26 cellular contexts compared by ENCODE assay signal in the genomic region with DNA sequence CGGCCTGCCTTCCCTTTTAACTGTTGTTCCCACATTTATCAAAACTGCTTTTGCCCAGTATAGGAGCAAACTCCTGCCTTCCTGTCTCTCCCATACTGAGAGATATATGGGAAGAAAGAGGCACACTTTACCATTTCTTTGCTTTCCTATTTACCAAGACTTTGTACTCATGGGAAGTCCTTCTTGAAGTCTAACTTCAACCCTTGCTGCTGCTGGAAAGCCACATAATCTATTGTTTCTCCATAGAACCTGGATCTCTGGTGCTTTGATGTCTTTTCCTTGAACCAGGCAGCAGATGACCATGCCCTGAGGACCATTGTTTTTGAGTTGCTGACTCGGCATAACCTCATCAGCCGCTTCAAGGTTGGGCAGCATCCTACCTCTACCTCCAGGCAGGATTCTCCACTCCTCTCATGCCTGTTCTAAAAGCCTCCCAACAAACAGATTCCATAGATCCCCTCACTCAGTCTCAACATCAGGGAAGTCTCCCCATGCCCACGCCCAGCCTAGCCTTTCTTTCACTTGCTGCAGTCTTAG. TPM values are rescaled to one million over a fixed set of nuclear protein-coding genes. Genes with fewer than 3 reads are reported as not detected.
"Had no signal": no experiment of that assay in that cellular context is flagged by ENCODE, and none has a peak within 500 bp of the region (broad histone marks: within the 10 kb centered on the region; RNA-seq: fewer than 3 reads in every experiment).

No MANE protein-coding gene starts in this region.

- H3K9me3 Mint-ChIP-seq: naive thymus-derived CD8-positive, alpha-beta T cell; stimulated activated effector memory CD8-positive, alpha-beta T cell treated with anti-CD3 and anti-CD28 coated beads, Interleukin-12 subunit alpha, Interleukin-12 subunit beta, amount 100 ng/mL, for 72 hours; stimulated activated naive CD8-positive, alpha-beta T cell treated with anti-CD3 and anti-CD28 coated beads, Interleukin-15, amount 100 ng/mL, for 72 hours; type B pancreatic cell had no signal

- H3K36me3 ChIP-seq: pancreas, prostate gland, uterus had no signal

- ATAC-seq: left colon; left lung; lower lobe of right lung; naive thymus-derived CD8-positive, alpha-beta T cell; pancreas; right cardiac atrium; stimulated activated effector memory CD8-positive, alpha-beta T cell treated with anti-CD3 and anti-CD28 coated beads, Interleukin-12 subunit alpha, Interleukin-12 subunit beta, amount 100 ng/mL, for 72 hours; stimulated activated naive CD8-positive, alpha-beta T cell treated with anti-CD3 and anti-CD28 coated beads, Interleukin-15, amount 100 ng/mL, for 72 hours had no signal

- H3K9me3 ChIP-seq: left lung, lower lobe of right lung, pancreas, prostate gland, sigmoid colon, spleen, tibial nerve, uterus had no signal

- H3K27me3 Mint-ChIP-seq: naive thymus-derived CD8-positive, alpha-beta T cell; stimulated activated naive CD8-positive, alpha-beta T cell treated with anti-CD3 and anti-CD28 coated beads, Interleukin-15, amount 100 ng/mL, for 72 hours had no signal

- FAIRE-seq: keratinocyte, pancreas, small intestine had no signal

- H3K4me3 ChIP-seq: left lung, lower lobe of right lung, pancreas, prostate gland, sigmoid colon, spleen, tibial nerve, uterus had no signal

- H3K27me3 ChIP-seq: left lung, pancreas, sigmoid colon, spleen, tibial nerve, uterus had no signal

- H3K4me1 Mint-ChIP-seq: naive thymus-derived CD8-positive, alpha-beta T cell; stimulated activated effector memory CD8-positive, alpha-beta T cell treated with anti-CD3 and anti-CD28 coated beads, Interleukin-12 subunit alpha, Interleukin-12 subunit beta, amount 100 ng/mL, for 72 hours; stimulated activated naive CD8-positive, alpha-beta T cell treated with anti-CD3 and anti-CD28 coated beads, Interleukin-15, amount 100 ng/mL, for 72 hours had no signal

- DNase-seq: hippocampal formation; left colon; left lung; lower lobe of right lung; mammary epithelial cell; mesenchymal stem cell; naive thymus-derived CD8-positive, alpha-beta T cell; nucleus accumbens; pancreas; posterior cingulate gyrus; retina; right cardiac atrium; sigmoid colon; small intestine; spleen; stimulated activated CD4-positive, alpha-beta T cell treated with anti-CD3 and anti-CD28 coated beads, Interleukin-4, amount 100 ng/mL, for 24 hours; stimulated activated naive CD4-positive, alpha-beta T cell; stimulated activated naive CD8-positive, alpha-beta T cell treated with anti-CD3 and anti-CD28 coated beads, Interleukin-15, amount 100 ng/mL, for 72 hours; substantia nigra; uterus had no signal

- H3K27ac ChIP-seq: left lung, lower lobe of right lung, pancreas, prostate gland, sigmoid colon, spleen, tibial nerve, uterus had no signal

- H3K4me1 ChIP-seq: left lung, lower lobe of right lung, pancreas, prostate gland, uterus had no signal

- H3K36me3 Mint-ChIP-seq: type B pancreatic cell had no signal

- H3K27ac Mint-ChIP-seq: stimulated activated effector memory CD8-positive, alpha-beta T cell treated with anti-CD3 and anti-CD28 coated beads, Interleukin-12 subunit alpha, Interleukin-12 subunit beta, amount 100 ng/mL, for 72 hours; type B pancreatic cell had no signal

- H3K4me3 Mint-ChIP-seq: naive thymus-derived CD8-positive, alpha-beta T cell; stimulated activated effector memory CD8-positive, alpha-beta T cell treated with anti-CD3 and anti-CD28 coated beads, Interleukin-12 subunit alpha, Interleukin-12 subunit beta, amount 100 ng/mL, for 72 hours; stimulated activated naive CD8-positive, alpha-beta T cell treated with anti-CD3 and anti-CD28 coated beads, Interleukin-15, amount 100 ng/mL, for 72 hours; type B pancreatic cell had no signal

RNA-seq across cellular contexts. Expression of a gene that starts 18.4 kb away (rescaled TPM):
- total RNA-seq: lower lobe of right lung; mammary epithelial cell; naive thymus-derived CD8-positive, alpha-beta T cell had no signal
- polyA plus RNA-seq: keratinocyte; mammary epithelial cell; naive thymus-derived CD8-positive, alpha-beta T cell had no signal

RNA-seq across cellular contexts. Expression of a gene that starts 20.7 kb away (rescaled TPM):
- total RNA-seq: osteoblast had no signal
- polyA plus RNA-seq: keratinocyte had no signal
